1 cellular context compared by ENCODE assay signal in the genomic region with DNA sequence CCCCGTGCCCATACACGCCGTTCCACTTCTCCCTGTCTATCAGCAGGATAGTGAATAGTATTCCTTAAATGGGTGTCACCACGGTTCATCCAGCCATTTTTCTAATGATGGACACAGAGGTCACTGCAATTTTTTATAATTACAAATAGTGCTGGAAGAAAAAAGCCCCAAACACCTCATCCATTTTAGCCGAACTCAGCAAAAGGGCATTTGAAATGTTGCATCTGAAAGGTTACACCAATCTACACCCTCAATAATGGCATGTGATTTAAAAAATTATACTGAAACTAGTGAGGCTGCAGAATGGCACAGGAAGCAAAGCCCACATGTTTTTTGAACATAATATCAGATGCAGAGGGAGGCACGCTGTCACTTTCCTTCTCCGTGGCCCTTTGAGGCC.
A peak's percentile ranks its signal among the peaks of the same experiment; 100 is the strongest.
TF ChIP-seq lines count a peak whose summit lies in the region.

No MANE protein-coding gene starts in this region.

TF ChIP-seq in K562, 482 proteins besides CTCF, POLR2A, EP300 and RAD21 (continued from another document):
- 0 out of 2 replicates have a peak, but pooled peaks have one; percentile 5 for TF ChIP-seq C11orf30 (IDR thresholded peaks at IDR 0.05; ENCODE audit: low read depth)
